ENCODE assay signal across 11 cellular contexts in the genomic region with DNA sequence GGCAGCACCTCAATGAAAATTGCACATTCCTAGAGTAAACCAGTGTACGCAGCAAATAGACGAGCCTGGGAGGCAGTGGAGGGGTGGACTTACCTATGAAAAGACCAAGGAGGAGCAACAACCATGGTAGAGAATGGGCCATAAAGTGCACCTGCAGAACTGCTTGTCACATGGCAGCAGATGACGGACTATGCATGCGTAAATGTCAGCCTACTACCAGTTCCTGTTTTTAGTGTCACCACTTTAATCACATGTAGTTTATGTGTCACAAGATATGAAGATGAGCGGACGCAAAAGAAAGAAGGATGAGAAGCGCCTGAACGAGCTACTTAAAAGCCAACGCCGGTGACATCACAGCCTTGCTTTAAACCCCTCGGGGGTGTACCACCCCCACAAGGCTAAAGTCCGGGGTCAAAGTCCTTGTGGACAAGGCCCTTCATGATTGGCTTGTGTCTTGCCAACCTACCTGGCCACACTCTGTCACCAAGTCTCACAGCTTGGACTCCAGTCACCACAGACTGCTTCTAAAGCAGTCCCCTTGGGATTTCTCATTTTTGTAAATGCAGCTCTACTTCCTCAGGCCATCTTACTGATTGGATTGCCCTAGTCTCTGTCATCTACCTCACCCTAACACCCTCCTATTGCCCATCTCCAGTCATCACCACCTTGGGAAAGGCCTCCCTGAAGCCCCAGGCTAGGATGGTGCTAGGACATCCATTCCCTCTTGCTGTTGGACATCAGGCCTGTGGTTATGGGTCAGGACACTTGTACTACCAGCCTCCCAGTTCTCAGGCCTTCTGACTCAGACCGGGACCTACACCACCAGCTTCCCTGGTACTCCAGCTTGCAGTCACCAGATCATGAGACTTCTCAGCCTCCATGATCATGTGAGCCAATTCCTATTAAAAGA. TPM values are rescaled to one million over a fixed set of nuclear protein-coding genes. Genes with fewer than 3 reads are reported as not detected.
A peak's percentile ranks its signal among the peaks of the same experiment; 100 is the strongest.
DNase-seq lines count a peak whose midpoint lies in the region; ATAC-seq and TF ChIP-seq lines count a peak whose summit lies in the region.
"Had no signal": no experiment of that assay in that cellular context is flagged by ENCODE, and none has a peak within 500 bp of the region (broad histone marks: within the 10 kb centered on the region; RNA-seq: fewer than 3 reads in every experiment).

No MANE protein-coding gene starts in this region.

- H3K27me3 ChIP-seq in CD4-positive, alpha-beta T cell (ENCODE audit: control insufficient read depth, insufficient read depth, low read length) = no peaks in the 10 kb centered on the region
- H3K27me3 ChIP-seq: BE2C had no signal

- no peaks in the 10 kb centered on the region for H3K36me3 Mint-ChIP-seq in CD4-positive, alpha-beta T cell (ENCODE audit: low read depth)
- H3K36me3 Mint-ChIP-seq in T-cell = no peaks in the 10 kb centered on the region

- no peaks in the 10 kb centered on the region for H3K27me3 Mint-ChIP-seq in CD4-positive, alpha-beta T cell
- no peaks in the 10 kb centered on the region for H3K27me3 Mint-ChIP-seq in T-cell

- H3K27ac Mint-ChIP-seq in CD4-positive, alpha-beta T cell = no peak overlapping the region
- peak overlapping the region; percentile 6 to 33 for H3K27ac Mint-ChIP-seq in T-cell

- TF ChIP-seq CTCF in CD4-positive, alpha-beta T cell (IDR thresholded peaks at IDR 0.05) = no peak

- no peak for DNase-seq in CD4-positive, alpha-beta T cell
- DNase-seq in T-cell (peak in 1 of 34 experiments; percentile 29), DMS153 treated with DMSO at 0.1 percent for 48 hours (lab: John Stamatoyannopoulos, UW; ENCODE audit: unreplicated experiment) (no peak), EL (no peak), H4 (ENCODE audit: low spot score) (no peak), DMS 273 (lab: John Stamatoyannopoulos, UW; ENCODE audit: unreplicated experiment) (no peak)
- DNase-seq: BE2C; central memory CD4-positive, alpha-beta T cell had no signal

- peak; percentile 21 for ATAC-seq in CD4-positive, alpha-beta T cell (ENCODE audit: poor library complexity)
- ATAC-seq in GM19351 (IDR thresholded peaks at IDR 0.05; ENCODE audit: unreplicated experiment) (peak; percentile 91), HG03064 (IDR thresholded peaks at IDR 0.05; ENCODE audit: low read depth, unreplicated experiment) (peak; percentile 72), T-cell (replicated peaks in 1 of 4) (peak in 3 of 4 experiments; percentile 17 to 42 (median 19))

- H3K4me3 Mint-ChIP-seq in CD4-positive, alpha-beta T cell = no peak overlapping the region
- no peak overlapping the region for H3K4me3 Mint-ChIP-seq in T-cell

- POLR2A ChIA-PET in CD4-positive, alpha-beta T cell (lab: Charles Lee) = interaction anchor here (0.6 kb wide), 1 partner anchor 9 kb away, joined by 3 read pairs; no protein-coding TSS in a partner anchor
- POLR2A ChIA-PET in T-cell (lab: Charles Lee) = interaction anchor here (0.6 to 1.0 kb wide), 3 partner anchors 8 to 31 kb away, joined by 3 to 6 read pairs (median 3); no protein-coding TSS in a partner anchor

- H3K9me3 ChIP-seq in CD4-positive, alpha-beta T cell (ENCODE audit: control insufficient read depth, low read length) = no peaks in the 10 kb centered on the region
- H3K9me3 ChIP-seq: BE2C had no signal

- H3K27ac ChIP-seq in CD4-positive, alpha-beta T cell (ENCODE audit: low read depth, low read length) = no peak overlapping the region

- CTCF ChIA-PET in CD4-positive, alpha-beta T cell (lab: Charles Lee) = no interaction called here
- CTCF ChIA-PET in T-cell (lab: Charles Lee) = interaction anchor here (0.5 to 1.0 kb wide), 2 partner anchors 104 to 195 kb away, joined by 3 to 7 read pairs; no protein-coding TSS in a partner anchor

- peaks cover 18% of the 10 kb centered on the region for H3K4me1 Mint-ChIP-seq in CD4-positive, alpha-beta T cell (ENCODE audit: low read depth)
- peaks cover 10 to 18% (median 14%) of the 10 kb centered on the region in 3 donors for H3K4me1 Mint-ChIP-seq in T-cell

- intact Hi-C loops in CD4-positive, alpha-beta T cell (cut with DNase I, micrococcal nuclease) = loop anchor here in 1 of 2 experiments (2.0 kb wide), 1 partner anchor 13 kb away; no protein-coding TSS in a partner anchor

- H3K9me3 Mint-ChIP-seq in CD4-positive, alpha-beta T cell = no peaks in the 10 kb centered on the region
- H3K9me3 Mint-ChIP-seq in T-cell = no peaks in the 10 kb centered on the region

RNA-seq across cellular contexts. Expression of a gene that starts 6.0 kb away (rescaled TPM):
- total RNA-seq in CD4-positive, alpha-beta T cell = 100 to 1,000 TPM; 124 TPM
- 100 to 1,000 TPM in 3 of 5 donors, 10 to 100 TPM in 2; 95.4 to 127 (median 101) TPM for total RNA-seq in T-cell
- not detected in 2 replicates for total RNA-seq in H4 (2014; rRNA removed; shearing (Covaris generic))
- total RNA-seq: smooth muscle cell had no signal

RNA-seq across cellular contexts. Expression of a gene that starts 50.9 kb away (rescaled TPM):
- total RNA-seq in CD4-positive, alpha-beta T cell = under 1 TPM; 0.69 to 0.78 TPM
- 10 to 100 TPM in 4 of 5 donors, 1 to 10 TPM in 1; 9.5 to 32.0 (median 25.5) TPM for total RNA-seq in T-cell
- 1.8 and 2.5 TPM in 2 replicates for total RNA-seq in H4 (2014; rRNA removed; shearing (Covaris generic))
- total RNA-seq: smooth muscle cell had no signal

Comparison
In these comparisons a context has a peak if more than half of its experiments do, and no peak if none do; other contexts are left out.
1. ATAC-seq: peak in every context shown above with its lines; median percentile 91 in GM19351; 72 in HG03064; 21 in CD4-positive, alpha-beta T cell; 19 in T-cell.
2. RNA of a gene that starts 6.0 kb away (total RNA-seq): 124 TPM in CD4-positive, alpha-beta T cell and 95.4 to 127 TPM in T-cell; not detected in H4; every median in the first group is over 10 times any median in the second.